In the genomic region with DNA sequence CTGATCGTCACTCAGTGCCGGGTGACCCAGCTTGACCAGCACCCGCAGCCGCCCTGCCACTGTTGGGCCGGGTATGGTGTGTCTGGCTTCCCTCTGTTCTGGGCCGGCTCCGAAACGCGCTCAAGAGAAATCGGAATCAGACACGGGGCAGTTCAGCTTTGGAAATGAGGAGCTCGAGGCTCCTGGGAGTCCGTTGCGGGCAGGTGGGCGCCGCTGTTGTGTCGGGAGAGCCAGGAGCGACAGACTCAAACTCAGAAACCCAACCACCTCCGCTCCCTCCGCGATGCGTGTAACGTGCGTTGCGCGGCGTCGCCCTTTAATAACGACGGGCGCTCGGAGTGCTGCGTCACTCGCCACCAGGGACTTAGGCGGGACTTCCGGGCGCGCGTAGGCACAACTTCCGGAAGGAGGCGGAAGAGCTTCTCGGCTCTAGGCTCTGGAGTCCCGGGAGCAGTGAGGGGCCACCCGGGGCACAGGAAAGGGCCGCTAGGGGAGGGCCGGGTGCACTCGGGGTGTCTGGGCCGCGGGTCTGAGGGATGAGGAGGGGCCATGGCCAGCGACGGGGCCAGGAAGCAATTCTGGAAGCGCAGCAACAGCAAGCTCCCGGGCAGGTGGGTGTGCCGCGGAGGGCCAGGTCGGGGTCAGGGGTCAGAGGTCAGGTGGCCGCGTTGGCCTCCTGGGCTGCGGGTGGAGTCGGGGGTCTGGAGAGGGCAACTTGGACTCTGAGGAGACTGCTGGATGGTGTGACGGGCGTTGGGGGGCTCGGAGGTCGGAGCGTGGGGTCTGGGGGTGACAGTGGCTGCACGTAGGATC, we compare ENCODE assay signal across 8 cellular contexts.
A peak's percentile ranks its signal among the peaks of the same experiment; 100 is the strongest.
DNase-seq lines count a peak whose midpoint lies in the region; ATAC-seq and TF ChIP-seq lines count a peak whose summit lies in the region.

A gene with protein sequence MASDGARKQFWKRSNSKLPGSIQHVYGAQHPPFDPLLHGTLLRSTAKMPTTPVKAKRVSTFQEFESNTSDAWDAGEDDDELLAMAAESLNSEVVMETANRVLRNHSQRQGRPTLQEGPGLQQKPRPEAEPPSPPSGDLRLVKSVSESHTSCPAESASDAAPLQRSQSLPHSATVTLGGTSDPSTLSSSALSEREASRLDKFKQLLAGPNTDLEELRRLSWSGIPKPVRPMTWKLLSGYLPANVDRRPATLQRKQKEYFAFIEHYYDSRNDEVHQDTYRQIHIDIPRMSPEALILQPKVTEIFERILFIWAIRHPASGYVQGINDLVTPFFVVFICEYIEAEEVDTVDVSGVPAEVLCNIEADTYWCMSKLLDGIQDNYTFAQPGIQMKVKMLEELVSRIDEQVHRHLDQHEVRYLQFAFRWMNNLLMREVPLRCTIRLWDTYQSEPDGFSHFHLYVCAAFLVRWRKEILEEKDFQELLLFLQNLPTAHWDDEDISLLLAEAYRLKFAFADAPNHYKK (plus strand): TSS at position 413 of the 813 bp plus-strand sequence. CDS start 137 bp downstream, at position 550.

- TF ChIP-seq POLR2A in NB4 (IDR thresholded peaks at IDR 0.05; ENCODE audit: extremely low read depth, insufficient read length) = peak; percentile 86

- H3K4me3 Mint-ChIP-seq in activated naive CD4-positive, alpha-beta T cell treated with anti-CD3 and anti-CD28 coated beads, Interleukin-2, amount 50 U/mL, for 24 hours = peak within 1 kb of the TSS; percentile 94

- H3K27me3 Mint-ChIP-seq in activated naive CD4-positive, alpha-beta T cell treated with anti-CD3 and anti-CD28 coated beads, Interleukin-2, amount 50 U/mL, for 24 hours = no peaks in the 10 kb centered on the region

- peak; percentile 91 for ATAC-seq in SK-N-SH treated with all-trans-retinoic acid at 6 μM for 48 hours

- no peaks in the 10 kb centered on the region for H3K9me3 Mint-ChIP-seq in activated naive CD4-positive, alpha-beta T cell treated with anti-CD3 and anti-CD28 coated beads, Interleukin-2, amount 50 U/mL, for 24 hours

- peaks cover 59% of the 10 kb centered on the region for H3K4me1 Mint-ChIP-seq in activated naive CD4-positive, alpha-beta T cell treated with anti-CD3 and anti-CD28 coated beads, Interleukin-2, amount 50 U/mL, for 24 hours

- peak within 1 kb of the TSS; percentile 96 for H3K27ac Mint-ChIP-seq in activated naive CD4-positive, alpha-beta T cell treated with anti-CD3 and anti-CD28 coated beads, Interleukin-2, amount 50 U/mL, for 24 hours

- H3K36me3 Mint-ChIP-seq in activated naive CD4-positive, alpha-beta T cell treated with anti-CD3 and anti-CD28 coated beads, Interleukin-2, amount 50 U/mL, for 24 hours = peaks cover 2% of the 10 kb centered on the region

- TF ChIP-seq CTCF in HFF-Myc (IDR thresholded peaks at IDR 0.05; ENCODE audit: low read depth, low read length, missing control alignments) = no peak
- no peak for TF ChIP-seq CTCF in NB4 (IDR thresholded peaks at IDR 0.05; ENCODE audit: low read depth, low read length)

- DNase-seq in GF-D8 (lab: John Stamatoyannopoulos, UW) (peak; percentile 84), HFF-Myc (ENCODE audit: extremely low read depth, low read depth) (peak; percentile 76), NB4 (ENCODE audit: low read depth) (peak; percentile 95), globus pallidus (ENCODE audit: low spot score) (peak; percentile 90), nucleus accumbens (lab: John Stamatoyannopoulos, UW) (peak; percentile 23 to 96 (median 89)), superior temporal gyrus (ENCODE audit: extremely low spot score) (peak; percentile 97)

- peak within 1 kb of the TSS; percentile 100 for H3K4me3 ChIP-seq in HFF-Myc (replicated peaks; ENCODE audit: low read depth, low read length)
- peak within 1 kb of the TSS; percentile 86 for H3K4me3 ChIP-seq in NB4 (ENCODE audit: low read depth, low read length)

TF ChIP-seq in SK-N-SH treated with all-trans-retinoic acid at 6 μM for 48 hours, 23 proteins besides CTCF, POLR2A, EP300 and RAD21:
- no peak for TF ChIP-seq PPARA (CRISPR knock-in tag; IDR thresholded peaks at IDR 0.05; ENCODE audit: borderline replicate concordance)
- TF ChIP-seq ZNF565 (CRISPR knock-in tag; conservative IDR thresholded peaks at IDR 0.05; ENCODE audit: low read depth) = no peak
- no peak for TF ChIP-seq TCF4 (CRISPR knock-in tag; IDR thresholded peaks at IDR 0.05; ENCODE audit: borderline replicate concordance)
- no peak for TF ChIP-seq RARB (CRISPR knock-in tag; IDR thresholded peaks at IDR 0.05)
- no peak for TF ChIP-seq CSDC2 (CRISPR knock-in tag; IDR thresholded peaks at IDR 0.05)
- TF ChIP-seq ZFP30 (CRISPR knock-in tag; IDR thresholded peaks at IDR 0.05) = no peak
- TF ChIP-seq ZFP3 (CRISPR knock-in tag; IDR thresholded peaks at IDR 0.05) = no peak
- no peak for TF ChIP-seq ESRRG (CRISPR knock-in tag; IDR thresholded peaks at IDR 0.05)
- TF ChIP-seq ZNF8 (CRISPR knock-in tag; IDR thresholded peaks at IDR 0.05) = no peak
- TF ChIP-seq ISL1 (CRISPR knock-in tag; IDR thresholded peaks at IDR 0.05) = no peak
- no peak for TF ChIP-seq SNAI2 (CRISPR knock-in tag; IDR thresholded peaks at IDR 0.05)
- no peak for TF ChIP-seq ZNF70 (CRISPR knock-in tag; IDR thresholded peaks at IDR 0.05)
- no peak for TF ChIP-seq ZC3H10 (CRISPR knock-in tag; IDR thresholded peaks at IDR 0.05)
- no peak for TF ChIP-seq TOX (CRISPR knock-in tag; IDR thresholded peaks at IDR 0.05; ENCODE audit: borderline replicate concordance)
- no peak for TF ChIP-seq BACH2 (CRISPR knock-in tag; IDR thresholded peaks at IDR 0.05; ENCODE audit: borderline replicate concordance)

Comparison
In these comparisons a context has a peak if more than half of its experiments do, and no peak if none do; other contexts are left out.
1. Peak in every context shown above with its lines: DNase-seq, ATAC-seq and H3K4me3 ChIP-seq.